21 cellular contexts compared by ENCODE assay signal in the genomic region with DNA sequence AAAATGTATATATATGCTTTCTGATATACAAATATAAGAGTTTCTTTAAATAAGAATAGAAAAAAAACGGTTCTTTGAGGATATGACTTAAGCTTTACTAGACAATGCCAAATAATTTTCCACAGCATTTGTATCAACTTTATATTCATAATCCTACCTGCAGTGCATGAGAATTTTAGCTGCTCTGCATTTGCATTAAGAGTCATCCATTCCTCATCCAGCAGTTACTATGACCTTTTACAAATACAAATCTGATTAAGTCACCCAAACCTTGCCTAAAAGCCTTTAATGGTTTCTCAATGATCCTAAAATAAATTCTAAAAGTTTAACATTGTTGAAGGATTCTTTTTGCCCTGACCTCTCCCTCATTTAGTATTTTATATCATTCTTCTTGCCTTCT.
DNase-seq lines count a peak whose midpoint lies in the region; ATAC-seq and TF ChIP-seq lines count a peak whose summit lies in the region.
"Had no signal": no experiment of that assay in that cellular context is flagged by ENCODE, and none has a peak within 500 bp of the region (broad histone marks: within the 10 kb centered on the region; RNA-seq: fewer than 3 reads in every experiment).

No MANE protein-coding gene starts in this region.

- H4K20me1 ChIP-seq in PC-9 (ENCODE audit: insufficient read depth) = no peaks in the 10 kb centered on the region
- H4K20me1 ChIP-seq: BLaER1 treated with 17β-estradiol and CSF1 and Interleukin-3, amounts not matched to agents 10 nM and 100 nM had no signal

- intact Hi-C loops in PC-9 (cut with micrococcal nuclease; ENCODE audit: unreplicated experiment) = no loop called here
- intact Hi-C loops in esophagus muscularis mucosa (cut with DNase I) = no loop called here

- no peak overlapping the region for H3K14ac ChIP-seq in neuronal stem cell (ENCODE audit: low read length)

- TF ChIP-seq CTCF in PC-9 (conservative IDR thresholded peaks at IDR 0.05) (no peak), epithelial cell of esophagus (IDR thresholded peaks at IDR 0.05; ENCODE audit: insufficient read depth, low read depth, low read length, missing control alignments) (no peak), esophagus muscularis mucosa (IDR thresholded peaks at IDR 0.05) (no peak)

- no peak overlapping the region for H4K91ac ChIP-seq in neuronal stem cell (ENCODE audit: low read depth, low read length, poor library complexity)

- H2AK5ac ChIP-seq in neuronal stem cell (ENCODE audit: low read depth, low read length) = no peak overlapping the region

- H3K23ac ChIP-seq in neuronal stem cell (ENCODE audit: low read depth, low read length, poor library complexity) = no peak overlapping the region

- no peaks in the 10 kb centered on the region for H3K27me3 ChIP-seq in PC-9 (ENCODE audit: insufficient read depth, low read depth)
- no peaks in the 10 kb centered on the region for H3K27me3 ChIP-seq in neuronal stem cell (ENCODE audit: control insufficient read depth in 3 of 3, insufficient read depth in 3 of 3, low read depth in 1 of 3, low read length in 3 of 3)
- H3K27me3 ChIP-seq in esophagus muscularis mucosa = no peaks in the 10 kb centered on the region
- H3K27me3 ChIP-seq: BE2C; BLaER1 treated with 17β-estradiol and CSF1 and Interleukin-3, amounts not matched to agents 10 nM and 100 nM had no signal

- H3K9ac ChIP-seq in neuronal stem cell (ENCODE audit: low read depth, low read length, poor library complexity) = no peak overlapping the region
- H3K9ac ChIP-seq: BLaER1 treated with 17β-estradiol and CSF1 and Interleukin-3, amounts not matched to agents 10 nM and 100 nM had no signal

- no peak overlapping the region for H2BK120ac ChIP-seq in neuronal stem cell (ENCODE audit: low read depth, low read length)

- ATAC-seq in GM21825 (IDR thresholded peaks at IDR 0.05; ENCODE audit: unreplicated experiment) = no peak
- ATAC-seq: A549, GM12878 had no signal

- POLR2A ChIA-PET in PC-9 (lab: Charles Lee; ENCODE audit: unreplicated experiment) = no interaction called here

- TF ChIP-seq POLR2A in esophagus muscularis mucosa (IDR thresholded peaks at IDR 0.05; ENCODE audit: low read depth) = no peak

- H3K4me3 ChIP-seq in PC-9 = no peak overlapping the region
- no peak overlapping the region for H3K4me3 ChIP-seq in epithelial cell of esophagus (ENCODE audit: low read length)
- H3K4me3 ChIP-seq in neuronal stem cell (ENCODE audit: low read length in 2 of 2) = no peak overlapping the region
- no peak overlapping the region for H3K4me3 ChIP-seq in esophagus muscularis mucosa
- H3K4me3 ChIP-seq: A549; BLaER1 treated with 17β-estradiol and CSF1 and Interleukin-3, amounts not matched to agents 10 nM and 100 nM; GM12878; HAP-1 had no signal

- peak overlapping the region; percentile 33; the same call in 1 of the 2 replicates for H2AFZ ChIP-seq in PC-9
- peak overlapping the region; percentile 21 for H2AFZ ChIP-seq in neuronal stem cell (ENCODE audit: low read length)

- H3K9me3 ChIP-seq in PC-9 (ENCODE audit: insufficient read depth, low read depth) (no peaks in the 10 kb centered on the region), neuronal stem cell (replicated peaks in 1 of 2; ENCODE audit: control insufficient read depth in 2 of 2, insufficient read depth in 1 of 2, low read depth in 1 of 2, low read length in 2 of 2) (no peaks in the 10 kb centered on the region), esophagus muscularis mucosa (no peaks in the 10 kb centered on the region)
- H3K9me3 ChIP-seq: A549; BE2C; BLaER1 treated with 17β-estradiol and CSF1 and Interleukin-3, amounts not matched to agents 10 nM and 100 nM; HAP-1 had no signal

- DNase-seq in HCEC 1CT (peak; percentile 53), PC-9 (no peak), epithelial cell of esophagus (ENCODE audit: low read depth) (peak; percentile 51), neuronal stem cell (ENCODE audit: low spot score) (no peak), esophagus muscularis mucosa (ENCODE audit: extremely low spot score) (no peak)
- no peak for DNase-seq in activated effector memory CD4-positive, alpha-beta T cell treated with anti-CD3 and anti-CD28 coated beads, Interleukin-2, amount 50 U/mL, for 16 hours
- DNase-seq: 8988T; ACHN; AML-193; BE2C; CD4-positive, alpha-beta memory T cell; COR-L47; DMS153; DND-41; GDM1; GOT3 had no signal

- no peak overlapping the region for H4K8ac ChIP-seq in neuronal stem cell (ENCODE audit: low read depth, low read length)

- no peak for TF ChIP-seq EP300 in esophagus muscularis mucosa (IDR thresholded peaks at IDR 0.05)

- no peak overlapping the region for H2BK15ac ChIP-seq in neuronal stem cell (ENCODE audit: low read length)

- H3K27ac ChIP-seq in PC-9 (no peak overlapping the region), neuronal stem cell (replicated peaks; ENCODE audit: low read length) (no peak overlapping the region), esophagus muscularis mucosa (replicated peaks in 1 of 4) (no peak overlapping the region)
- H3K27ac ChIP-seq: A549; BLaER1 treated with 17β-estradiol and CSF1 and Interleukin-3, amounts not matched to agents 10 nM and 100 nM had no signal

- no peaks in the 10 kb centered on the region for H3K4me1 ChIP-seq in PC-9 (replicated peaks; ENCODE audit: insufficient read depth)
- H3K4me1 ChIP-seq in neuronal stem cell (ENCODE audit: control insufficient read depth in 2 of 2, insufficient read depth in 1 of 2, low read depth in 1 of 2, low read length in 2 of 2) = no peaks in the 10 kb centered on the region
- no peaks in the 10 kb centered on the region for H3K4me1 ChIP-seq in esophagus muscularis mucosa

- H3K79me2 ChIP-seq in PC-9 (ENCODE audit: low read depth) = no peaks in the 10 kb centered on the region

- no peak overlapping the region for H3K4ac ChIP-seq in neuronal stem cell (ENCODE audit: low read length)

- no peaks in the 10 kb centered on the region for H3K79me1 ChIP-seq in neuronal stem cell (ENCODE audit: low read depth, low read length)

- no peak overlapping the region for H2BK12ac ChIP-seq in neuronal stem cell (ENCODE audit: low read length)

- WGBS in neuronal stem cell (ENCODE audit: extremely low coverage in 2 of 2, insufficient read length in 2 of 2, insufficient replicate concordance in 1 of 2), 2 donors = no CpG with 5 or more reads among the region's 1 CpG
- 63% methylated on average over 1 of the region's 1 CpG for WGBS in esophagus muscularis mucosa

- CTCF ChIA-PET in PC-9 (lab: Charles Lee) = no interaction called here

- H2BK5ac ChIP-seq in neuronal stem cell (ENCODE audit: low read length) = no peak overlapping the region

- no peak overlapping the region for H3K18ac ChIP-seq in neuronal stem cell (ENCODE audit: low read length)

- H3K36me3 ChIP-seq in PC-9 (ENCODE audit: low read depth) (no peaks in the 10 kb centered on the region), neuronal stem cell (replicated peaks in 1 of 2; ENCODE audit: control insufficient read depth in 2 of 2, insufficient read depth in 2 of 2, low read length in 2 of 2) (no peaks in the 10 kb centered on the region), esophagus muscularis mucosa (no peaks in the 10 kb centered on the region)
- H3K36me3 ChIP-seq: BE2C; BLaER1 treated with 17β-estradiol and CSF1 and Interleukin-3, amounts not matched to agents 10 nM and 100 nM; HAP-1 had no signal

- H3F3A ChIP-seq in PC-9 (ENCODE audit: insufficient read depth, low read depth) = no peaks in the 10 kb centered on the region

- H3K9me2 ChIP-seq in PC-9 (ENCODE audit: insufficient read depth) = no peaks in the 10 kb centered on the region

- no TSS peak for BruUV-seq in PC-9 (replicated peaks; lab: Mats Ljungman, UMichigan)

- H3K4me2 ChIP-seq in PC-9 (no peak overlapping the region), neuronal stem cell (ENCODE audit: insufficient read depth, low read length, poor library complexity, severe bottlenecking) (no peak overlapping the region)
- H3K4me2 ChIP-seq: A549; BLaER1 treated with 17β-estradiol and CSF1 and Interleukin-3, amounts not matched to agents 10 nM and 100 nM had no signal

Comparison
In these comparisons a context has a peak if more than half of its experiments do, and no peak if none do; other contexts are left out.
1. DNase-seq: peak in HCEC 1CT (single experiment) and epithelial cell of esophagus (single experiment); none in PC-9 (0 of 2), neuronal stem cell (single experiment), esophagus muscularis mucosa (single experiment) and activated effector memory CD4-positive, alpha-beta T cell treated with anti-CD3 and anti-CD28 coated beads, Interleukin-2, amount 50 U/mL, for 16 hours (single experiment).